18 cellular contexts compared by ENCODE assay signal in genomic region chr7:36275735-36276284, GRCh38.
"Had no signal": no experiment of that assay in that cellular context is flagged by ENCODE, and none has a peak within 500 bp of the region (broad histone marks: within the 10 kb centered on the region; RNA-seq: fewer than 3 reads in every experiment).

No MANE protein-coding gene starts in this region.

- H3K27me3 ChIP-seq: left lung, neural progenitor cell, upper lobe of left lung had no signal

- H3K27me3 Mint-ChIP-seq: activated naive CD8-positive, alpha-beta T cell had no signal

- H3K36me3 Mint-ChIP-seq: activated naive CD8-positive, alpha-beta T cell; naive B cell; stimulated activated effector memory CD8-positive, alpha-beta T cell treated with anti-CD3 and anti-CD28 coated beads, Interleukin-12 subunit alpha, Interleukin-12 subunit beta, amount 100 ng/mL, for 72 hours had no signal

- ATAC-seq: left lung; sciatic nerve; stimulated activated effector memory CD8-positive, alpha-beta T cell treated with anti-CD3 and anti-CD28 coated beads, Interleukin-12 subunit alpha, Interleukin-12 subunit beta, amount 100 ng/mL, for 72 hours had no signal

- H3K27ac ChIP-seq: esophagus squamous epithelium, neural progenitor cell, thoracic aorta, WERI-Rb-1 had no signal

- H3K4me3 ChIP-seq: esophagus squamous epithelium, left lung, neural progenitor cell, thoracic aorta, upper lobe of left lung had no signal

- H3K36me3 ChIP-seq: esophagus squamous epithelium, left lung, neural progenitor cell, thoracic aorta, upper lobe of left lung, WERI-Rb-1 had no signal

- H3K27ac Mint-ChIP-seq: activated naive CD8-positive, alpha-beta T cell; naive B cell; neural progenitor cell; stimulated activated effector memory CD8-positive, alpha-beta T cell treated with anti-CD3 and anti-CD28 coated beads, Interleukin-12 subunit alpha, Interleukin-12 subunit beta, amount 100 ng/mL, for 72 hours; T-helper 1 cell treated with Interleukin-12 subunit alpha and Interleukin-12 subunit beta and Interleukin-4 antibody, amounts not matched to agents 30 μg/mL and 1 μg/mL, for 36 hours had no signal

- H3K9me3 Mint-ChIP-seq: naive B cell; neural progenitor cell; stimulated activated effector memory CD8-positive, alpha-beta T cell treated with anti-CD3 and anti-CD28 coated beads, Interleukin-12 subunit alpha, Interleukin-12 subunit beta, amount 100 ng/mL, for 72 hours; T-helper 1 cell treated with Interleukin-12 subunit alpha and Interleukin-12 subunit beta and Interleukin-4 antibody, amounts not matched to agents 30 μg/mL and 1 μg/mL, for 36 hours had no signal

- DNase-seq: activated CD4-positive, alpha-beta T cell treated with anti-CD3 and anti-CD28 coated beads, Interleukin-2, amount 50 U/mL, for 4 hours; dermis blood vessel endothelial cell; effector memory CD4-positive, alpha-beta T cell; esophagus squamous epithelium; hippocampal formation; left lung; naive B cell; stimulated activated CD4-positive, alpha-beta T cell treated with anti-CD3 and anti-CD28 coated beads, Interleukin-4, amount 100 ng/mL, for 24 hours; upper lobe of left lung; WERI-Rb-1 had no signal

- H3K9me3 ChIP-seq: esophagus squamous epithelium, left lung, thoracic aorta, upper lobe of left lung had no signal

- H3K4me3 Mint-ChIP-seq: activated naive CD8-positive, alpha-beta T cell; naive B cell; neural progenitor cell; stimulated activated effector memory CD8-positive, alpha-beta T cell treated with anti-CD3 and anti-CD28 coated beads, Interleukin-12 subunit alpha, Interleukin-12 subunit beta, amount 100 ng/mL, for 72 hours; T-helper 1 cell treated with Interleukin-12 subunit alpha and Interleukin-12 subunit beta and Interleukin-4 antibody, amounts not matched to agents 30 μg/mL and 1 μg/mL, for 36 hours had no signal

- H3K4me1 Mint-ChIP-seq: naive B cell had no signal

- FAIRE-seq: endothelial cell of umbilical vein, keratinocyte had no signal
